In genomic region chr1:95043141-95043980, GRCh38 we compare ENCODE assay signal across 8 cellular contexts. TPM values are rescaled to one million over a fixed set of nuclear protein-coding genes. Genes with fewer than 3 reads are reported as not detected.
DNase-seq lines count a peak whose midpoint lies in the region; ATAC-seq and TF ChIP-seq lines count a peak whose summit lies in the region.

No MANE protein-coding gene starts in this region.

- H2BK120ac ChIP-seq in H9 (ENCODE audit: low read depth, low read length, poor library complexity, severe bottlenecking): no peak overlapping the region

- H3K4me1 ChIP-seq in H9 (ENCODE audit: insufficient read depth, low read length) (no peaks in the 10 kb centered on the region), foreskin keratinocyte (peaks cover 23% of the 10 kb centered on the region), subcutaneous abdominal adipose tissue (ENCODE audit: control insufficient read depth in 5 of 5, insufficient read depth in 5 of 5, low read length in 5 of 5) (peaks cover 0 to 19% (median 16%) of the 10 kb centered on the region in 5 donors)

- H3K36me3 Mint-ChIP-seq in H9 (ENCODE audit: insufficient read depth in 1 of 3, low read depth in 3 of 3): no peaks in the 10 kb centered on the region
- H3K36me3 Mint-ChIP-seq in activated T-helper 17 cell treated with anti-CD3 and anti-CD28 coated beads, Interleukin-2, amount 50 U/mL, for 72 hours (ENCODE audit: low read depth): no peaks in the 10 kb centered on the region

- TF ChIP-seq CTCF in H9 (conservative IDR thresholded peaks at IDR 0.05) (peak; percentile 100), RWPE1 (conservative IDR thresholded peaks at IDR 0.05; ENCODE audit: low read depth) (peak; percentile 96), foreskin keratinocyte (conservative IDR thresholded peaks at IDR 0.05) (peak; percentile 99)

- no peaks in the 10 kb centered on the region for H3K9me3 Mint-ChIP-seq in H9
- H3K9me3 Mint-ChIP-seq in activated T-helper 17 cell treated with anti-CD3 and anti-CD28 coated beads, Interleukin-2, amount 50 U/mL, for 72 hours: no peaks in the 10 kb centered on the region

- no peaks in the 10 kb centered on the region for H3K79me1 ChIP-seq in H9 (ENCODE audit: insufficient read depth, low read depth, low read length, poor library complexity, severe bottlenecking)

- H3K27ac ChIP-seq in H9 (ENCODE audit: insufficient read length, low read depth, low read length) (no peak overlapping the region), RWPE1 (no peak overlapping the region), foreskin keratinocyte (no peak overlapping the region), subcutaneous abdominal adipose tissue (ENCODE audit: low read depth, low read length) (peak overlapping the region; percentile 94)

- H4K8ac ChIP-seq in H9 (replicated peaks; ENCODE audit: insufficient read length, low read depth, low read length): no peak overlapping the region

- no peak overlapping the region for H2BK15ac ChIP-seq in H9 (ENCODE audit: low read depth, low read length)

- H2BK20ac ChIP-seq in H9 (ENCODE audit: low read depth, low read length, poor library complexity, severe bottlenecking): no peak overlapping the region

- H3K27ac Mint-ChIP-seq in H9: no peak overlapping the region
- no peak overlapping the region for H3K27ac Mint-ChIP-seq in activated T-helper 17 cell treated with anti-CD3 and anti-CD28 coated beads, Interleukin-2, amount 50 U/mL, for 72 hours

- H3K23ac ChIP-seq in H9 (ENCODE audit: insufficient read length, low read depth, low read length): no peak overlapping the region

- no peak overlapping the region for H2BK5ac ChIP-seq in H9 (ENCODE audit: insufficient read length, low read length)

- no peaks in the 10 kb centered on the region for H3K36me3 ChIP-seq in subcutaneous abdominal adipose tissue (ENCODE audit: control insufficient read depth in 5 of 5, insufficient read depth in 5 of 5, low read length in 5 of 5)

- POLR2A ChIA-PET in RWPE1 (lab: Yijun Ruan, JAX; ENCODE audit: low non-redundant PET): no interaction called here

- no peak overlapping the region for H3K56ac ChIP-seq in H9 (ENCODE audit: insufficient read length, low read depth, low read length)

- H3K27me3 ChIP-seq in H9 (ENCODE audit: insufficient read depth, low read length) (no peaks in the 10 kb centered on the region), foreskin keratinocyte (no peaks in the 10 kb centered on the region), subcutaneous abdominal adipose tissue (ENCODE audit: control insufficient read depth in 5 of 5, insufficient read depth in 4 of 5, low read length in 5 of 5) (no peaks in the 10 kb centered on the region)

- H3K23me2 ChIP-seq in H9 (ENCODE audit: insufficient read length, low read depth, low read length, poor library complexity, severe bottlenecking): no peaks in the 10 kb centered on the region

- H3T11ph ChIP-seq in H9 (ENCODE audit: low read length): no peak overlapping the region

- no peak overlapping the region for H4K5ac ChIP-seq in H9 (ENCODE audit: insufficient read length, low read depth, low read length)

- H3K4me3 Mint-ChIP-seq in H9: no peak overlapping the region
- no peak overlapping the region for H3K4me3 Mint-ChIP-seq in activated T-helper 17 cell treated with anti-CD3 and anti-CD28 coated beads, Interleukin-2, amount 50 U/mL, for 72 hours

- H3K9ac ChIP-seq in H9 (ENCODE audit: extremely low read depth, insufficient read length, low read length) (no peak overlapping the region), subcutaneous abdominal adipose tissue (ENCODE audit: low read length in 5 of 5) (peak overlapping the region in 2 of 5 donors; percentile 1 to 60)

- no peak overlapping the region for H2BK12ac ChIP-seq in H9 (ENCODE audit: insufficient read length, low read depth, low read length)

- peak; percentile 92 for DNase-seq in G401 (ENCODE audit: low spot score)
- DNase-seq in H9: peak; percentile 86
- peak; percentile 88 for DNase-seq in LoVo (ENCODE audit: low spot score)
- DNase-seq in RWPE1 (ENCODE audit: low spot score): peak; percentile 82
- DNase-seq in foreskin keratinocyte: peak in 1 of 2 donors; percentile 65
- DNase-seq in non-pigmented ciliary epithelial cell (ENCODE audit: low read depth): peak; percentile 57

- no peak overlapping the region for H3K4ac ChIP-seq in H9 (ENCODE audit: low read depth, low read length)

- no peak overlapping the region for H3K14ac ChIP-seq in H9 (ENCODE audit: insufficient read depth, low read length)

- CTCF ChIA-PET in RWPE1 (lab: Yijun Ruan, JAX): interaction anchor here (0.6 to 1.8 kb wide), 31 partner anchors 9 to 1617 kb away, joined by 3 to 24 read pairs (median 4); partner anchors contain the start of genes RWDD3 and SLC44A3

- peak overlapping the region in 2 of 5 donors; percentile 18 to 33 for H3K4me3 ChIP-seq in subcutaneous abdominal adipose tissue (ENCODE audit: low read depth in 1 of 5, low read length in 5 of 5)

- H4K91ac ChIP-seq in H9 (ENCODE audit: insufficient read length, low read depth, low read length): no peak overlapping the region

- in situ Hi-C loops in G401 (cut with HindIII; ENCODE audit: low sequenced_read_pairs): no loop called here

- H3K27me3 Mint-ChIP-seq in H9 (ENCODE audit: low read depth): no peaks in the 10 kb centered on the region
- no peaks in the 10 kb centered on the region for H3K27me3 Mint-ChIP-seq in activated T-helper 17 cell treated with anti-CD3 and anti-CD28 coated beads, Interleukin-2, amount 50 U/mL, for 72 hours

- H3K9me3 ChIP-seq in H9 (ENCODE audit: control insufficient read depth, low read depth, low read length) (no peaks in the 10 kb centered on the region), subcutaneous abdominal adipose tissue (ENCODE audit: control insufficient read depth in 5 of 5, low read length in 5 of 5) (no peaks in the 10 kb centered on the region)

- no peak overlapping the region for H3K18ac ChIP-seq in H9 (ENCODE audit: insufficient read length, low read depth, low read length)

- peak overlapping the region; percentile 61 for H3K4me2 ChIP-seq in H9 (ENCODE audit: insufficient read depth, insufficient read length, low read length)

- no peaks in the 10 kb centered on the region for H4K20me1 ChIP-seq in H9 (ENCODE audit: control insufficient read depth, insufficient read depth, insufficient read length)

- no peak overlapping the region for H2AK5ac ChIP-seq in H9 (ENCODE audit: insufficient read length, low read length)

- 87% methylated on average over 1 of the region's 11 CpGs for WGBS in H9 (ENCODE audit: extremely low coverage, insufficient read length, low lambda C conversion rate)

- no peaks in the 10 kb centered on the region for H3K79me2 ChIP-seq in H9 (ENCODE audit: insufficient read depth, low read length)

- no peak overlapping the region for H2AFZ ChIP-seq in H9 (ENCODE audit: low read length)

- no peaks in the 10 kb centered on the region for H3K4me1 Mint-ChIP-seq in H9
- no peaks in the 10 kb centered on the region for H3K4me1 Mint-ChIP-seq in activated T-helper 17 cell treated with anti-CD3 and anti-CD28 coated beads, Interleukin-2, amount 50 U/mL, for 72 hours

- ATAC-seq in activated T-helper 17 cell treated with anti-CD3 and anti-CD28 coated beads, Interleukin-2, amount 50 U/mL, for 72 hours (replicated peaks): peak; percentile 89
- ATAC-seq in foreskin keratinocyte: peak; percentile 53

RNA-seq across cellular contexts. Expression of gene ALG14, which starts 29.4 kb away (rescaled TPM):
- total RNA-seq in G401 (2014; rRNA removed; shearing (Covaris generic)): 1.8 and 2.5 TPM in 2 replicates
- total RNA-seq in H9 (2021): 2.5 and 2.7 TPM in 2 replicates
- total RNA-seq in activated T-helper 17 cell treated with anti-CD3 and anti-CD28 coated beads, Interleukin-2, amount 50 U/mL, for 72 hours: 1 to 10 TPM; 6.2 to 7.8 TPM
- total RNA-seq in foreskin keratinocyte: 4.8 and 5.4 TPM in 2 replicates
- polyA plus RNA-seq in foreskin keratinocyte: 3.9 and 6.8 TPM in 2 replicates
